1 cellular context compared by ENCODE assay signal in the genomic region with DNA sequence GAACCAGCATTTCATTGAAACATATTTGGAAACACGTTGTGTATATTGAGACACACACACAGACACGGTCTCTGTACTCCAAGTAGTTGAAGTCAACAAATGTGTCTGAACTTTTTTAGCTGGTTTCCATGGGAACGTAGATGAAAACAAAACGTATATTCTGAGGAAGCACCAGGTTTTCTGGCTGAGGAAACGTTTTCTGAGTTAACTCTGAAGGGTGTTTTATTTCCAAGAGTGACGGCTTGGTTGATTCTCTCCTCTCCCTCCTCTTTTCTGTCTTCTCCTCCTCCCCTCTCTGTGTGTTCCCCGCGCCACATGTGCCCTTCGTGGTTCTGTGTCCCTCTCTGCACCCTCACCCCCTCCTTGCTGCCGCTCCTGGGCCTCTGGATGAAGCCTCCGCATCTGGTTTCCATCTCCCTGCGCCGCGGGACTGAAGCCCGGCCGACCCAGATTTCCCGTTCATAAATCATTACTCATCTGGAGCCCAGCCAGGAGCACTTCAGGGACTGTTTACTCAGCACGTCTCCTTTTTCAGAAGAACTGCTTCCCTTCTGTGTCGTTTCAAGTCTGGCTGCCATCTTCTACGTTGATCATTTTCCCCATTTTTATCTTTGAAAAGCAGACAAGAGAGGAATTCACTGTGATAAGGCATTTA.
TF ChIP-seq lines count a peak whose summit lies in the region.

No MANE protein-coding gene starts in this region.

TF ChIP-seq in K562, 482 proteins besides CTCF, POLR2A, EP300 and RAD21 (continued from another document and continues in another):
- TF ChIP-seq, protein P1, sequence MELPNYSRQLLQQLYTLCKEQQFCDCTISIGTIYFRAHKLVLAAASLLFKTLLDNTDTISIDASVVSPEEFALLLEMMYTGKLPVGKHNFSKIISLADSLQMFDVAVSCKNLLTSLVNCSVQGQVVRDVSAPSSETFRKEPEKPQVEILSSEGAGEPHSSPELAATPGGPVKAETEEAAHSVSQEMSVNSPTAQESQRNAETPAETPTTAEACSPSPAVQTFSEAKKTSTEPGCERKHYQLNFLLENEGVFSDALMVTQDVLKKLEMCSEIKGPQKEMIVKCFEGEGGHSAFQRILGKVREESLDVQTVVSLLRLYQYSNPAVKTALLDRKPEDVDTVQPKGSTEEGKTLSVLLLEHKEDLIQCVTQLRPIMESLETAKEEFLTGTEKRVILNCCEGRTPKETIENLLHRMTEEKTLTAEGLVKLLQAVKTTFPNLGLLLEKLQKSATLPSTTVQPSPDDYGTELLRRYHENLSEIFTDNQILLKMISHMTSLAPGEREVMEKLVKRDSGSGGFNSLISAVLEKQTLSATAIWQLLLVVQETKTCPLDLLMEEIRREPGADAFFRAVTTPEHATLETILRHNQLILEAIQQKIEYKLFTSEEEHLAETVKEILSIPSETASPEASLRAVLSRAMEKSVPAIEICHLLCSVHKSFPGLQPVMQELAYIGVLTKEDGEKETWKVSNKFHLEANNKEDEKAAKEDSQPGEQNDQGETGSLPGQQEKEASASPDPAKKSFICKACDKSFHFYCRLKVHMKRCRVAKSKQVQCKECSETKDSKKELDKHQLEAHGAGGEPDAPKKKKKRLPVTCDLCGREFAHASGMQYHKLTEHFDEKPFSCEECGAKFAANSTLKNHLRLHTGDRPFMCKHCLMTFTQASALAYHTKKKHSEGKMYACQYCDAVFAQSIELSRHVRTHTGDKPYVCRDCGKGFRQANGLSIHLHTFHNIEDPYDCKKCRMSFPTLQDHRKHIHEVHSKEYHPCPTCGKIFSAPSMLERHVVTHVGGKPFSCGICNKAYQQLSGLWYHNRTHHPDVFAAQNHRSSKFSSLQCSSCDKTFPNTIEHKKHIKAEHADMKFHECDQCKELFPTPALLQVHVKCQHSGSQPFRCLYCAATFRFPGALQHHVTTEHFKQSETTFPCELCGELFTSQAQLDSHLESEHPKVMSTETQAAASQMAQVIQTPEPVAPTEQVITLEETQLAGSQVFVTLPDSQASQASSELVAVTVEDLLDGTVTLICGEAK (IDR thresholded peaks at IDR 0.05), result no peak
- TF ChIP-seq, protein P1 (CRISPR knock-in tag; IDR thresholded peaks at IDR 0.05), result no peak
- TF ChIP-seq LCOR (CRISPR knock-in tag; IDR thresholded peaks at IDR 0.05) (no peak), NR2F6 (CRISPR knock-in tag; IDR thresholded peaks at IDR 0.05) (no peak), BRD9 (IDR thresholded peaks at IDR 0.05; ENCODE audit: low read depth, partially characterized antibody) (no peak), ARID1B (IDR thresholded peaks at IDR 0.05) (no peak), SRSF7 (optimal IDR thresholded peaks at IDR 0.05; ENCODE audit: low read depth, low read length) (no peak), ZNF184 (CRISPR knock-in tag; IDR thresholded peaks at IDR 0.05) (no peak), BMI1 (IDR thresholded peaks at IDR 0.05; ENCODE audit: low read length) (no peak), ZNF175 (CRISPR knock-in tag; IDR thresholded peaks at IDR 0.05; ENCODE audit: low read depth) (no peak), STAT5B (CRISPR knock-in tag; IDR thresholded peaks at IDR 0.05) (no peak), ZNF75A (CRISPR knock-in tag; IDR thresholded peaks at IDR 0.05) (no peak), TAF7 (tag; IDR thresholded peaks at IDR 0.05) (no peak), SMARCC2 (IDR thresholded peaks at IDR 0.05; ENCODE audit: low read depth) (no peak), MAZ (CRISPR knock-in tag; conservative IDR thresholded peaks at IDR 0.05 in 1 of 2, IDR thresholded peaks at IDR 0.05 in 1 of 2) (0 out of 4 replicates have a peak, but pooled peaks of 1 of the 2 experiments have one; percentile 25), FOXA3 (CRISPR knock-in tag; conservative IDR thresholded peaks at IDR 0.05 in 1 of 2, IDR thresholded peaks at IDR 0.05 in 1 of 2) (peak in 1 of 2 experiments; percentile 87; a peak in 2 of 4 replicates), ZC3H11A (IDR thresholded peaks at IDR 0.05; ENCODE audit: low read depth, low read length) (no peak), RBFOX2 (IDR thresholded peaks at IDR 0.05; ENCODE audit: low read depth, low read length) (no peak), DIDO1 (tag; IDR thresholded peaks at IDR 0.05; ENCODE audit: low read depth) (no peak), EGR1 (conservative IDR thresholded peaks at IDR 0.05) (no peak), ELF4 (CRISPR knock-in tag; IDR thresholded peaks at IDR 0.05) (no peak), TEAD4 (IDR thresholded peaks at IDR 0.05; ENCODE audit: low read length) (no peak), TEAD4 (CRISPR knock-in tag; IDR thresholded peaks at IDR 0.05; ENCODE audit: borderline replicate concordance) (no peak), CHD1 (IDR thresholded peaks at IDR 0.05; ENCODE audit: low read length) (no peak), HDAC8 (tag; IDR thresholded peaks at IDR 0.05) (no peak), DACH1 (IDR thresholded peaks at IDR 0.05; ENCODE audit: partially characterized antibody) (no peak), TARDBP (IDR thresholded peaks at IDR 0.05) (no peak), RBM14 (IDR thresholded peaks at IDR 0.05; ENCODE audit: borderline replicate concordance, insufficient read depth, low read depth, low read length) (no peak)
- TF ChIP-seq, protein P2, sequence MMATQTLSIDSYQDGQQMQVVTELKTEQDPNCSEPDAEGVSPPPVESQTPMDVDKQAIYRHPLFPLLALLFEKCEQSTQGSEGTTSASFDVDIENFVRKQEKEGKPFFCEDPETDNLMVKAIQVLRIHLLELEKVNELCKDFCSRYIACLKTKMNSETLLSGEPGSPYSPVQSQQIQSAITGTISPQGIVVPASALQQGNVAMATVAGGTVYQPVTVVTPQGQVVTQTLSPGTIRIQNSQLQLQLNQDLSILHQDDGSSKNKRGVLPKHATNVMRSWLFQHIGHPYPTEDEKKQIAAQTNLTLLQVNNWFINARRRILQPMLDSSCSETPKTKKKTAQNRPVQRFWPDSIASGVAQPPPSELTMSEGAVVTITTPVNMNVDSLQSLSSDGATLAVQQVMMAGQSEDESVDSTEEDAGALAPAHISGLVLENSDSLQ (IDR thresholded peaks at IDR 0.05), result peak; percentile 62
- TF ChIP-seq, protein P3, sequence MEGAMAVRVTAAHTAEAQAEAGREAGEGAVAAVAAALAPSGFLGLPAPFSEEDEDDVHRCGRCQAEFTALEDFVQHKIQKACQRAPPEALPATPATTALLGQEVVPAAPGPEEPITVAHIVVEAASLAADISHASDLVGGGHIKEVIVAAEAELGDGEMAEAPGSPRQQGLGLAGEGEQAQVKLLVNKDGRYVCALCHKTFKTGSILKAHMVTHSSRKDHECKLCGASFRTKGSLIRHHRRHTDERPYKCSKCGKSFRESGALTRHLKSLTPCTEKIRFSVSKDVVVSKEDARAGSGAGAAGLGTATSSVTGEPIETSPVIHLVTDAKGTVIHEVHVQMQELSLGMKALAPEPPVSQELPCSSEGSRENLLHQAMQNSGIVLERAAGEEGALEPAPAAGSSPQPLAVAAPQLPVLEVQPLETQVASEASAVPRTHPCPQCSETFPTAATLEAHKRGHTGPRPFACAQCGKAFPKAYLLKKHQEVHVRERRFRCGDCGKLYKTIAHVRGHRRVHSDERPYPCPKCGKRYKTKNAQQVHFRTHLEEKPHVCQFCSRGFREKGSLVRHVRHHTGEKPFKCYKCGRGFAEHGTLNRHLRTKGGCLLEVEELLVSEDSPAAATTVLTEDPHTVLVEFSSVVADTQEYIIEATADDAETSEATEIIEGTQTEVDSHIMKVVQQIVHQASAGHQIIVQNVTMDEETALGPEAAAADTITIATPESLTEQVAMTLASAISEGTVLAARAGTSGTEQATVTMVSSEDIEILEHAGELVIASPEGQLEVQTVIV (CRISPR knock-in tag; IDR thresholded peaks at IDR 0.05; ENCODE audit: borderline replicate concordance), result no peak
- TF ChIP-seq, protein P4, sequence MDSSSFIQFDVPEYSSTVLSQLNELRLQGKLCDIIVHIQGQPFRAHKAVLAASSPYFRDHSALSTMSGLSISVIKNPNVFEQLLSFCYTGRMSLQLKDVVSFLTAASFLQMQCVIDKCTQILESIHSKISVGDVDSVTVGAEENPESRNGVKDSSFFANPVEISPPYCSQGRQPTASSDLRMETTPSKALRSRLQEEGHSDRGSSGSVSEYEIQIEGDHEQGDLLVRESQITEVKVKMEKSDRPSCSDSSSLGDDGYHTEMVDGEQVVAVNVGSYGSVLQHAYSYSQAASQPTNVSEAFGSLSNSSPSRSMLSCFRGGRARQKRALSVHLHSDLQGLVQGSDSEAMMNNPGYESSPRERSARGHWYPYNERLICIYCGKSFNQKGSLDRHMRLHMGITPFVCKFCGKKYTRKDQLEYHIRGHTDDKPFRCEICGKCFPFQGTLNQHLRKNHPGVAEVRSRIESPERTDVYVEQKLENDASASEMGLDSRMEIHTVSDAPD (CRISPR knock-in tag; IDR thresholded peaks at IDR 0.05), result no peak
- TF ChIP-seq, protein P5, sequence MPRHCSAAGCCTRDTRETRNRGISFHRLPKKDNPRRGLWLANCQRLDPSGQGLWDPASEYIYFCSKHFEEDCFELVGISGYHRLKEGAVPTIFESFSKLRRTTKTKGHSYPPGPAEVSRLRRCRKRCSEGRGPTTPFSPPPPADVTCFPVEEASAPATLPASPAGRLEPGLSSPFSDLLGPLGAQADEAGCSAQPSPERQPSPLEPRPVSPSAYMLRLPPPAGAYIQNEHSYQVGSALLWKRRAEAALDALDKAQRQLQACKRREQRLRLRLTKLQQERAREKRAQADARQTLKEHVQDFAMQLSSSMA (CRISPR knock-in tag; IDR thresholded peaks at IDR 0.05), result no peak
- TF ChIP-seq, protein P6, sequence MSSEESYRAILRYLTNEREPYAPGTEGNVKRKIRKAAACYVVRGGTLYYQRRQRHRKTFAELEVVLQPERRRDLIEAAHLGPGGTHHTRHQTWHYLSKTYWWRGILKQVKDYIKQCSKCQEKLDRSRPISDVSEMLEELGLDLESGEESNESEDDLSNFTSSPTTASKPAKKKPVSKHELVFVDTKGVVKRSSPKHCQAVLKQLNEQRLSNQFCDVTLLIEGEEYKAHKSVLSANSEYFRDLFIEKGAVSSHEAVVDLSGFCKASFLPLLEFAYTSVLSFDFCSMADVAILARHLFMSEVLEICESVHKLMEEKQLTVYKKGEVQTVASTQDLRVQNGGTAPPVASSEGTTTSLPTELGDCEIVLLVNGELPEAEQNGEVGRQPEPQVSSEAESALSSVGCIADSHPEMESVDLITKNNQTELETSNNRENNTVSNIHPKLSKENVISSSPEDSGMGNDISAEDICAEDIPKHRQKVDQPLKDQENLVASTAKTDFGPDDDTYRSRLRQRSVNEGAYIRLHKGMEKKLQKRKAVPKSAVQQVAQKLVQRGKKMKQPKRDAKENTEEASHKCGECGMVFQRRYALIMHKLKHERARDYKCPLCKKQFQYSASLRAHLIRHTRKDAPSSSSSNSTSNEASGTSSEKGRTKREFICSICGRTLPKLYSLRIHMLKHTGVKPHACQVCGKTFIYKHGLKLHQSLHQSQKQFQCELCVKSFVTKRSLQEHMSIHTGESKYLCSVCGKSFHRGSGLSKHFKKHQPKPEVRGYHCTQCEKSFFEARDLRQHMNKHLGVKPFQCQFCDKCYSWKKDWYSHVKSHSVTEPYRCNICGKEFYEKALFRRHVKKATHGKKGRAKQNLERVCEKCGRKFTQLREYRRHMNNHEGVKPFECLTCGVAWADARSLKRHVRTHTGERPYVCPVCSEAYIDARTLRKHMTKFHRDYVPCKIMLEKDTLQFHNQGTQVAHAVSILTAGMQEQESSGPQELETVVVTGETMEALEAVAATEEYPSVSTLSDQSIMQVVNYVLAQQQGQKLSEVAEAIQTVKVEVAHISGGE (CRISPR knock-in tag; IDR thresholded peaks at IDR 0.05), result 0 out of 6 replicates have a peak, but pooled peaks of 1 of the 3 experiments have one; percentile 32
- TF ChIP-seq, protein P7, sequence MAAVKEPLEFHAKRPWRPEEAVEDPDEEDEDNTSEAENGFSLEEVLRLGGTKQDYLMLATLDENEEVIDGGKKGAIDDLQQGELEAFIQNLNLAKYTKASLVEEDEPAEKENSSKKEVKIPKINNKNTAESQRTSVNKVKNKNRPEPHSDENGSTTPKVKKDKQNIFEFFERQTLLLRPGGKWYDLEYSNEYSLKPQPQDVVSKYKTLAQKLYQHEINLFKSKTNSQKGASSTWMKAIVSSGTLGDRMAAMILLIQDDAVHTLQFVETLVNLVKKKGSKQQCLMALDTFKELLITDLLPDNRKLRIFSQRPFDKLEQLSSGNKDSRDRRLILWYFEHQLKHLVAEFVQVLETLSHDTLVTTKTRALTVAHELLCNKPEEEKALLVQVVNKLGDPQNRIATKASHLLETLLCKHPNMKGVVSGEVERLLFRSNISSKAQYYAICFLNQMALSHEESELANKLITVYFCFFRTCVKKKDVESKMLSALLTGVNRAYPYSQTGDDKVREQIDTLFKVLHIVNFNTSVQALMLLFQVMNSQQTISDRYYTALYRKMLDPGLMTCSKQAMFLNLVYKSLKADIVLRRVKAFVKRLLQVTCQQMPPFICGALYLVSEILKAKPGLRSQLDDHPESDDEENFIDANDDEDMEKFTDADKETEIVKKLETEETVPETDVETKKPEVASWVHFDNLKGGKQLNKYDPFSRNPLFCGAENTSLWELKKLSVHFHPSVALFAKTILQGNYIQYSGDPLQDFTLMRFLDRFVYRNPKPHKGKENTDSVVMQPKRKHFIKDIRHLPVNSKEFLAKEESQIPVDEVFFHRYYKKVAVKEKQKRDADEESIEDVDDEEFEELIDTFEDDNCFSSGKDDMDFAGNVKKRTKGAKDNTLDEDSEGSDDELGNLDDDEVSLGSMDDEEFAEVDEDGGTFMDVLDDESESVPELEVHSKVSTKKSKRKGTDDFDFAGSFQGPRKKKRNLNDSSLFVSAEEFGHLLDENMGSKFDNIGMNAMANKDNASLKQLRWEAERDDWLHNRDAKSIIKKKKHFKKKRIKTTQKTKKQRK (IDR thresholded peaks at IDR 0.05; ENCODE audit: borderline replicate concordance, low read depth, low read length), result no peak
